In genomic region chr6:142051404-142051803, GRCh38 we compare ENCODE assay signal across 6 cellular contexts.
"Had no signal": no experiment of that assay in that cellular context is flagged by ENCODE, and none has a peak within 500 bp of the region (broad histone marks: within the 10 kb centered on the region; RNA-seq: fewer than 3 reads in every experiment).

No MANE protein-coding gene starts in this region.

- FAIRE-seq: HepG2, HTR-8/SVneo had no signal

- ATAC-seq: HepG2 had no signal

- H3K27ac ChIP-seq: HL-60 had no signal

- DNase-seq: IMR-90, KBM-7, KG1 had no signal
